ENCODE assay signal across 1 cellular context in the genomic region with DNA sequence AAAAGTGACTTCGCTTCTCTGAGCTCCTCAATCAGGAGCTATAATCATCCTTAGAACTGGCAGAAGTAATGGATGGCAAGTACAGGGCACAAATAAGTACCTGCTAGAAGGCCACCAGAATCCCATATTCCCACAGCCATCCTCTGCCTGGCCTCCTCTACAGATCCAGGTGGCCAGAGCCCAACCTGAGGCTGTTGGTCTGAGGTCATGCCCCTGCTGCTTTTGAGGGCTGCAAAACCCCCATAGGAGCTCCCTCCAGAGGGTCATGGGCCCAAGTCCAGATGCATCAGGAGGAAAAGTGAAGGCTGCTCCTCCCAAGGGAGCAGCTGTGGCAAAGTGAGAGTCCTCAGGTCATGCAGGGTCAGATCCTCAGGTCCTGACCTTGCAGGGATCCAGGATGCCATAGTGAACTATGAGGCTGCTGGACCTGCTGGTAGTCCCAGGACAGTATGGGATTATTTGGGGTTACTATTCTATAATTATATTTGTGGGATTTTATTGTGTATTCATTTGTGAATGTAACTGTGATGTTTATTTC.
TF ChIP-seq lines count a peak whose summit lies in the region.

No MANE protein-coding gene starts in this region.

TF ChIP-seq in HEK293T, 16 proteins besides CTCF, POLR2A, EP300 and RAD21:
- no peak for TF ChIP-seq CTBP1 (IDR thresholded peaks at IDR 0.05; ENCODE audit: borderline replicate concordance)
- no peak for TF ChIP-seq L3MBTL2 (conservative IDR thresholded peaks at IDR 0.05)
- no peak for TF ChIP-seq BHLHE40 (IDR thresholded peaks at IDR 0.05; ENCODE audit: borderline replicate concordance)
- TF ChIP-seq FOXK2 (IDR thresholded peaks at IDR 0.05) = no peak
- no peak for TF ChIP-seq SP1 (IDR thresholded peaks at IDR 0.05)
- TF ChIP-seq SUZ12 (IDR thresholded peaks at IDR 0.05) = no peak
